11 cellular contexts compared by ENCODE assay signal in the genomic region with DNA sequence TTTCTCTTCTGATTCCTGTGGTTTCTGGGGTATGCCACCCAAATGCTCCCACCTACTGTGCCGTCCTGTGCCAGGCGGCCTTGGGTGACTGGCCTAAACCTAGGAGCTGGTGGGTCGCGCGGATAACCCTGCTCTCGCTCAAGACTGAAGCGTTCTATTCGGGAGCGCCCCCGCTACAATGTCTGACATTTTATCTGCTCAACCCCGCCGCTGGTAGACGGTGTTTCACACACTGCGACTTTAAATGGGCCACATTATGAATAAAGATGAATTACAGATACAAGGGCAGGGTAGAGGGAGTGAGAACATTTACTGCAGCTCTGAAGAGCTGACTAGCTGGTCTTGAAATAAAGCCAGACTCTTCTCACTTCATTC. TPM values are rescaled to one million over a fixed set of nuclear protein-coding genes. Genes with fewer than 3 reads are reported as not detected.
DNase-seq lines count a peak whose midpoint lies in the region; ATAC-seq and TF ChIP-seq lines count a peak whose summit lies in the region.
"Had no signal": no experiment of that assay in that cellular context is flagged by ENCODE, and none has a peak within 500 bp of the region (broad histone marks: within the 10 kb centered on the region; RNA-seq: fewer than 3 reads in every experiment).

No MANE protein-coding gene starts in this region.

- peaks cover 30% of the 10 kb centered on the region for H3K27me3 ChIP-seq in AG04450 (ENCODE audit: control insufficient read depth, insufficient read depth, low read length)
- H3K27me3 ChIP-seq in HUES64 (ENCODE audit: insufficient read depth, low read length): peaks cover 96% of the 10 kb centered on the region
- H3K27me3 ChIP-seq in endocrine pancreas (ENCODE audit: control insufficient read depth, insufficient read depth, low read length): no peaks in the 10 kb centered on the region

- CTCF ChIA-PET in AG04450 (lab: Charles Lee): no interaction called here

- H3K4me3 ChIP-seq in AG04450 (ENCODE audit: low read depth, low read length): peak overlapping the region; percentile 70
- H3K4me3 ChIP-seq in HUES64 (ENCODE audit: low read length): peak overlapping the region; percentile 60
- peak overlapping the region; percentile 38 for H3K4me3 ChIP-seq in endocrine pancreas (ENCODE audit: control insufficient read depth, insufficient read depth, low read length)
- H3K4me3 ChIP-seq in foreskin fibroblast (ENCODE audit: low read depth in 1 of 2, low read length in 2 of 2): peak overlapping the region in 1 of 2 donors; percentile 70

- H3K9me3 Mint-ChIP-seq in nephron: no peaks in the 10 kb centered on the region

- H3K27ac ChIP-seq in AG04450 (ENCODE audit: low read depth, low read length) (no peak overlapping the region), HUES64 (ENCODE audit: low read depth, low read length) (no peak overlapping the region)
- H3K27ac ChIP-seq: psoas muscle had no signal

- H3K4me1 ChIP-seq in HUES64 (ENCODE audit: insufficient read depth, low read length) (peaks cover 31% of the 10 kb centered on the region), endocrine pancreas (ENCODE audit: control insufficient read depth, insufficient read depth, low read length) (no peaks in the 10 kb centered on the region)

- H3K9me3 ChIP-seq in AG04450 (ENCODE audit: control insufficient read depth, insufficient read depth, low read length): no peaks in the 10 kb centered on the region; the same call in none of the 2 replicates
- H3K9me3 ChIP-seq in HUES64 (ENCODE audit: insufficient read depth, low read depth, low read length): peaks cover 6% of the 10 kb centered on the region; the same call in 1 of the 2 replicates
- no peaks in the 10 kb centered on the region for H3K9me3 ChIP-seq in endocrine pancreas (ENCODE audit: control insufficient read depth, low read length)
- H3K9me3 ChIP-seq: psoas muscle had no signal

- peaks cover 28% of the 10 kb centered on the region for H3K4me1 Mint-ChIP-seq in nephron

- H3K27ac Mint-ChIP-seq in nephron: peak overlapping the region in 2 of 3 experiments; percentile 72 to 92

- H3K36me3 ChIP-seq in HUES64 (ENCODE audit: insufficient read depth, low read length) (no peaks in the 10 kb centered on the region), endocrine pancreas (ENCODE audit: control insufficient read depth, insufficient read depth, low read length) (no peaks in the 10 kb centered on the region)

- no peaks in the 10 kb centered on the region for H3K36me3 Mint-ChIP-seq in nephron (ENCODE audit: low read depth)

- ATAC-seq in HG03439 (IDR thresholded peaks at IDR 0.05; ENCODE audit: unreplicated experiment): no peak

- H3K9ac ChIP-seq in HUES64 (ENCODE audit: low read depth, low read length) (no peak overlapping the region), endocrine pancreas (ENCODE audit: control insufficient read depth, insufficient read depth, low read length) (no peak overlapping the region)

- WGBS in HUES64: 8% methylated on average over 14 of the region's 14 CpGs

- H3K27me3 Mint-ChIP-seq in nephron (ENCODE audit: low read depth): peaks cover 61% of the 10 kb centered on the region

- no peak for TF ChIP-seq CTCF in AG04450 (IDR thresholded peaks at IDR 0.05; ENCODE audit: low read depth, low read length)
- no peak for TF ChIP-seq CTCF in nephron (IDR thresholded peaks at IDR 0.05; ENCODE audit: unreplicated experiment in 3 of 3)
- no peak for TF ChIP-seq CTCF in foreskin fibroblast (IDR thresholded peaks at IDR 0.05; ENCODE audit: low read depth, low read length)

- DNase-seq in AG04450 (ENCODE audit: low read depth, low spot score) (no peak), foreskin fibroblast (no peak), GF-D8 (lab: John Stamatoyannopoulos, UW) (no peak), occipital lobe (lab: John Stamatoyannopoulos, UW) (no peak)
- DNase-seq: COR-L47, NCI-H1105 had no signal

- POLR2A ChIA-PET in AG04450 (lab: Yijun Ruan, JAX): no interaction called here

- H3K4me3 Mint-ChIP-seq in nephron: peak overlapping the region; percentile 83 to 98 (median 96)

RNA-seq across cellular contexts. Expression of gene PTCH1, which starts 0.8 kb away (rescaled TPM):
- 7.3 and 10.2 TPM in 2 replicates for polyA plus RNA-seq in AG04450 (2011; rRNA removed)
- polyA minus RNA-seq in AG04450 (2011; rRNA and poly(A)+ RNA removed): 27.4 and 28.9 TPM in 2 replicates
- 13.8 TPM for polyA plus RNA-seq in HUES64 (2013, experiment 1 of 2)
- polyA plus RNA-seq in HUES64 (2013, experiment 2 of 2): 13.1 TPM
- 8.3 TPM for total RNA-seq in occipital lobe
